Comparison of ENCODE assay signal across 21 cellular contexts in genomic region chr2:226320073-226320948, GRCh38.
DNase-seq lines count a peak whose midpoint lies in the region; ATAC-seq, FAIRE-seq and TF ChIP-seq lines count a peak whose summit lies in the region.
"Had no signal": no experiment of that assay in that cellular context is flagged by ENCODE, and none has a peak within 500 bp of the region (broad histone marks: within the 10 kb centered on the region; RNA-seq: fewer than 3 reads in every experiment).

No MANE protein-coding gene starts in this region.

- DNase-seq in RCC 7860 (ENCODE audit: low spot score) (peak; percentile 1), lower lobe of right lung (peak; percentile 61), psoas muscle (peak; percentile 27 to 70), upper lobe of right lung (peak; percentile 71), mucosa of descending colon (no peak)
- DNase-seq in effector CD4-positive, alpha-beta T cell: no peak
- DNase-seq: CD4-positive, alpha-beta T cell; COR-L47; DMS79; GM23248; KG1; NCI-H1105 treated with DMSO at 0.1 percent for 48 hours; NCI-H1694; NCI-H2081 treated with DMSO at 0.1 percent for 48 hours; NCI-H2227 treated with DMSO at 0.1 percent for 48 hours; NCI-H510A; SIG-M5 had no signal

- H3K27me3 ChIP-seq in lower lobe of right lung (ENCODE audit: low read depth) (no peaks in the 10 kb centered on the region), psoas muscle (ENCODE audit: insufficient read depth in 3 of 3, low read length in 2 of 3) (no peaks in the 10 kb centered on the region), upper lobe of right lung (no peaks in the 10 kb centered on the region)

- ATAC-seq in lower lobe of right lung (peak; percentile 89 to 93), psoas muscle (peak; percentile 93 to 97 (median 96)), upper lobe of right lung (peak; percentile 93), mucosa of descending colon (no peak), GM21526 (IDR thresholded peaks at IDR 0.05; ENCODE audit: low FRiP score, unreplicated experiment) (no peak)
- ATAC-seq: SK-N-SH treated with all-trans-retinoic acid at 6 μM for 48 hours had no signal

- peak; percentile 36 for TF ChIP-seq CTCF in lower lobe of right lung (IDR thresholded peaks at IDR 0.05)
- peak; percentile 54 for TF ChIP-seq CTCF in psoas muscle (IDR thresholded peaks at IDR 0.05)
- TF ChIP-seq CTCF in upper lobe of right lung (IDR thresholded peaks at IDR 0.05): peak; percentile 30
- TF ChIP-seq CTCF in mucosa of descending colon (IDR thresholded peaks at IDR 0.05): no peak

- no peak for FAIRE-seq in RCC 7860 (lab: Jason Lieb, UNC)

- H3K27ac ChIP-seq in lower lobe of right lung (no peak overlapping the region), psoas muscle (peak overlapping the region; percentile 84), upper lobe of right lung (no peak overlapping the region)
- H3K27ac ChIP-seq: GM23248, HL-60 had no signal

- H3K4me1 ChIP-seq in lower lobe of right lung: no peaks in the 10 kb centered on the region
- H3K4me1 ChIP-seq in psoas muscle: peaks cover 10% of the 10 kb centered on the region
- no peaks in the 10 kb centered on the region for H3K4me1 ChIP-seq in upper lobe of right lung
- no peaks in the 10 kb centered on the region for H3K4me1 ChIP-seq in mucosa of descending colon (ENCODE audit: low read depth)
- H3K4me1 ChIP-seq: HAP-1 had no signal

- H3K9me3 ChIP-seq in lower lobe of right lung (no peaks in the 10 kb centered on the region), psoas muscle (no peaks in the 10 kb centered on the region), upper lobe of right lung (no peaks in the 10 kb centered on the region), mucosa of descending colon (no peaks in the 10 kb centered on the region)
- H3K9me3 ChIP-seq: HAP-1 had no signal

- intact Hi-C loops in lower lobe of right lung (cut with DNase I): no loop called here
- intact Hi-C loops in psoas muscle (cut with DNase I): loop anchor here (2.0 to 10.0 kb wide), 3 partner anchors 334 to 478 kb away; partner anchors contain the start of gene IRS1 (in 1 of the 2)
- intact Hi-C loops in upper lobe of right lung (cut with DNase I): no loop called here
- intact Hi-C loops in mucosa of descending colon (cut with DNase I, micrococcal nuclease): no loop called here

- H3K4me3 ChIP-seq in lower lobe of right lung (no peak overlapping the region), psoas muscle (peak overlapping the region; percentile 45), upper lobe of right lung (no peak overlapping the region), mucosa of descending colon (no peak overlapping the region)
- H3K4me3 ChIP-seq: GM23248, HAP-1 had no signal

- no peaks in the 10 kb centered on the region for H3K36me3 ChIP-seq in lower lobe of right lung
- H3K36me3 ChIP-seq in psoas muscle (ENCODE audit: insufficient read depth in 1 of 2, low read depth in 1 of 2): no peaks in the 10 kb centered on the region
- no peaks in the 10 kb centered on the region for H3K36me3 ChIP-seq in upper lobe of right lung
- H3K36me3 ChIP-seq in mucosa of descending colon (ENCODE audit: low read depth): no peaks in the 10 kb centered on the region
- H3K36me3 ChIP-seq: HAP-1 had no signal

- 26 to 63% (median 40%) methylated on average over 6 of the region's 6 CpGs for WGBS in psoas muscle, 3 donors

Comparison
In these comparisons a context has a peak if more than half of its experiments do, and no peak if none do; other contexts are left out.
1. DNase-seq: peak in RCC 7860 (single experiment), lower lobe of right lung (single experiment), psoas muscle (2 of 2) and upper lobe of right lung (single experiment); none in effector CD4-positive, alpha-beta T cell (single experiment) and mucosa of descending colon (0 of 3).
2. ATAC-seq: peak in lower lobe of right lung (2 of 2), psoas muscle (4 of 4) and upper lobe of right lung (single experiment); none in mucosa of descending colon (single experiment) and GM21526 (single experiment).
3. intact Hi-C loops: an anchor here in psoas muscle (2.0 to 10.0 kb wide); none called in lower lobe of right lung, upper lobe of right lung and mucosa of descending colon.